8 cellular contexts compared by ENCODE assay signal in genomic region chr12:48997719-48998496, GRCh38. TPM values are rescaled to one million over a fixed set of nuclear protein-coding genes. Genes with fewer than 3 reads are reported as not detected.
DNase-seq lines count a peak whose midpoint lies in the region; ATAC-seq and TF ChIP-seq lines count a peak whose summit lies in the region.

No MANE protein-coding gene starts in this region.

- H3K27ac ChIP-seq in uterus: no peak overlapping the region

- no peaks in the 10 kb centered on the region for H3K36me3 ChIP-seq in uterus

- peak overlapping the region; percentile 58 for H3K4me3 Mint-ChIP-seq in type B pancreatic cell

- in situ Hi-C loops in GM13977 (cut with MboI; ENCODE audit: low pct_unique_long_range_greater_than_20kb, low sequenced_read_pairs, unreplicated experiment): no loop called here
- in situ Hi-C loops in astrocyte of the cerebellum (cut with HindIII; ENCODE audit: low sequenced_read_pairs): no loop called here

- H3K36me3 Mint-ChIP-seq in type B pancreatic cell: peaks cover 22% of the 10 kb centered on the region

- peaks cover 78% of the 10 kb centered on the region for H3K27me3 Mint-ChIP-seq in type B pancreatic cell

- H3K4me3 ChIP-seq in astrocyte of the cerebellum (ENCODE audit: low read depth, low read length): peak overlapping the region; percentile 29
- H3K4me3 ChIP-seq in lower leg skin (ENCODE audit: low read depth, poor library complexity, severe bottlenecking): peak overlapping the region; percentile 24
- H3K4me3 ChIP-seq in uterus: peak overlapping the region in 1 of 2 donors; percentile 30

- no peak for TF ChIP-seq CTCF in GM13977 (IDR thresholded peaks at IDR 0.05; ENCODE audit: extremely low read depth, insufficient read depth, missing control alignments)
- TF ChIP-seq CTCF in astrocyte of the cerebellum (IDR thresholded peaks at IDR 0.05; ENCODE audit: low read depth, low read length, missing control alignments): no peak
- no peak for TF ChIP-seq CTCF in lower leg skin (IDR thresholded peaks at IDR 0.05)
- no peak for TF ChIP-seq CTCF in type B pancreatic cell (conservative IDR thresholded peaks at IDR 0.05)
- TF ChIP-seq CTCF in uterus (IDR thresholded peaks at IDR 0.05): no peak

- no peak overlapping the region for H3K27ac Mint-ChIP-seq in type B pancreatic cell

- ATAC-seq in GM21367 (IDR thresholded peaks at IDR 0.05; ENCODE audit: unreplicated experiment): no peak

- no peaks in the 10 kb centered on the region for H3K9me3 ChIP-seq in uterus

- DNase-seq in AG08396 (ENCODE audit: low spot score) (peak; percentile 79), GM13977 (ENCODE audit: low spot score) (peak; percentile 94), HuH-7.5 (ENCODE audit: low spot score) (peak; percentile 96), astrocyte of the cerebellum (ENCODE audit: low read depth) (no peak), lower leg skin (ENCODE audit: low spot score in 2 of 2) (peak in 1 of 2 donors; percentile 86), type B pancreatic cell (ENCODE audit: extremely low spot score, unreplicated experiment) (no peak), uterus (no peak)

- 10 to 25% methylated on average over 9 to 23 of the region's 57 CpGs for WGBS in lower leg skin, 2 donors

- peaks cover 15% of the 10 kb centered on the region for H3K4me1 Mint-ChIP-seq in type B pancreatic cell (ENCODE audit: unreplicated experiment)

- intact Hi-C loops in lower leg skin (cut with DNase I; ENCODE audit: low total_unique reads): loop anchor here (5.0 kb wide), 1 partner anchor 141 kb away; no protein-coding TSS in a partner anchor
- intact Hi-C loops in uterus (cut with DNase I; ENCODE audit: low total_unique reads): no loop called here

- peaks cover 0 to 31% of the 10 kb centered on the region in 2 donors for H3K4me1 ChIP-seq in uterus

- TF ChIP-seq POLR2A in lower leg skin (IDR thresholded peaks at IDR 0.05) (no peak), uterus (IDR thresholded peaks at IDR 0.05) (no peak)

- H3K27me3 ChIP-seq in uterus: peaks cover 34 to 36% of the 10 kb centered on the region in 2 donors

- H3K9me3 Mint-ChIP-seq in type B pancreatic cell: no peaks in the 10 kb centered on the region

RNA-seq across cellular contexts. Expression of gene DDN, which starts 1.3 kb away (rescaled TPM):
- under 1 TPM in 3 of 4 donors, not detected in 1; 0.05 to 0.29 (median 0.13) TPM for total RNA-seq in lower leg skin
- total RNA-seq in type B pancreatic cell (ENCODE audit: low replicate concordance): 0.45 and 8.8 TPM in 2 replicates
- under 1 TPM in 1 of 4 donors, not detected in 3; 0.18 TPM for total RNA-seq in uterus

RNA-seq across cellular contexts. Expression of gene WNT1, which starts 19.8 kb away (rescaled TPM):
- total RNA-seq in lower leg skin (not detected), type B pancreatic cell (ENCODE audit: low replicate concordance) (28.9 TPM in 1 of 2 replicates, not detected in the other), uterus (not detected)

RNA-seq across cellular contexts. Expression of gene PRKAG1, which starts 20.7 kb away (rescaled TPM):
- total RNA-seq in lower leg skin (10 to 100 TPM; 30.3 to 57.8 (median 49.2) TPM), type B pancreatic cell (ENCODE audit: low replicate concordance) (58.7 and 66.3 TPM in 2 replicates), uterus (10 to 100 TPM; 34.7 to 46.6 (median 39.6) TPM)

RNA-seq across cellular contexts. Expression of gene WNT10B, which starts 26.4 kb away (rescaled TPM):
- total RNA-seq in lower leg skin (1 to 10 TPM in 3 of 4 donors, under 1 TPM in 1; 0.30 to 7.2 (median 2.0) TPM), type B pancreatic cell (ENCODE audit: low replicate concordance) (6.2 and 6.3 TPM in 2 replicates), uterus (under 1 TPM in 1 of 4 donors, not detected in 3; 0.35 TPM)

RNA-seq across cellular contexts. Expression of gene ARF3, which starts 40.6 kb away (rescaled TPM):
- total RNA-seq in lower leg skin (10 to 100 TPM; 65.1 to 89.3 (median 80.1) TPM), type B pancreatic cell (ENCODE audit: low replicate concordance) (161 and 168 TPM in 2 replicates), uterus (100 to 1,000 TPM in 1 of 4 donors, 10 to 100 TPM in 2, 1 to 10 TPM in 1; 6.9 to 117 (median 29.7) TPM)

Comparison
In these comparisons a context has a peak if more than half of its experiments do, and no peak if none do; other contexts are left out.
1. DNase-seq: peak in AG08396 (single experiment), GM13977 (single experiment) and HuH-7.5 (single experiment); none in astrocyte of the cerebellum (single experiment), type B pancreatic cell (single experiment) and uterus (0 of 2).